In genomic region chr5:178232124-178232919, GRCh38 we compare ENCODE assay signal across 8 cellular contexts. TPM values are rescaled to one million over a fixed set of nuclear protein-coding genes. Genes with fewer than 3 reads are reported as not detected.
DNase-seq lines count a peak whose midpoint lies in the region; ATAC-seq and TF ChIP-seq lines count a peak whose summit lies in the region.

PHYKPL (minus strand) TSS chr5:178232802; CDS start chr5:178232550, 252 bp downstream.

- H3K9me3 Mint-ChIP-seq in Calu3 (ENCODE audit: low read depth, unreplicated experiment) = peaks cover 4% of the 10 kb centered on the region

- peak; percentile 74 for TF ChIP-seq POLR2A in Raji (IDR thresholded peaks at IDR 0.05; ENCODE audit: insufficient read depth, low read depth, low read length)

- H3K9me3 ChIP-seq in neuron (ENCODE audit: low read length) = peaks cover 4% of the 10 kb centered on the region

- peaks cover 59% of the 10 kb centered on the region for H3K36me3 Mint-ChIP-seq in Calu3 (ENCODE audit: insufficient read depth, unreplicated experiment)

- ATAC-seq in GM19438 (IDR thresholded peaks at IDR 0.05; ENCODE audit: low read depth, unreplicated experiment) = peak; percentile 70
- ATAC-seq in HG03558 (IDR thresholded peaks at IDR 0.05; ENCODE audit: extremely low read depth, unreplicated experiment) = peak; percentile 57
- ATAC-seq in foreskin keratinocyte = peak; percentile 71

- no peaks in the 10 kb centered on the region for H3K27me3 Mint-ChIP-seq in Calu3 (ENCODE audit: unreplicated experiment)

- CTCF ChIA-PET in Calu3 (lab: Charles Lee) = interaction anchor here (1.7 kb wide), 1 partner anchor 25 kb away, joined by 4 read pairs; no protein-coding TSS in a partner anchor

- H3K36me3 ChIP-seq in neuron (ENCODE audit: insufficient read depth, low read length) = peaks cover 30% of the 10 kb centered on the region

- H3K27me3 ChIP-seq in foreskin keratinocyte (no peaks in the 10 kb centered on the region), neuron (ENCODE audit: insufficient read depth, low read length) (no peaks in the 10 kb centered on the region)

- DNase-seq in Calu3 = peak; percentile 79
- peak; percentile 48 for DNase-seq in activated gamma-delta T cell treated with anti-CD3 and anti-CD28 coated beads, Interleukin-2, amount 50 U/mL, for 16 hours (ENCODE audit: low read depth)
- DNase-seq in foreskin keratinocyte = no peak

- intact Hi-C loops in Calu3 (cut with micrococcal nuclease; ENCODE audit: unreplicated experiment) = no loop called here

- H3K27ac ChIP-seq in foreskin keratinocyte (peak within 1 kb of the TSS; percentile 27), temporal lobe (ENCODE audit: low read depth, low read length) (peak within 1 kb of the TSS; percentile 95)

- no TSS peak for BruUV-seq in Calu3 (replicated peaks; lab: Mats Ljungman, UMichigan)

- peaks cover 27% of the 10 kb centered on the region for H3K4me1 Mint-ChIP-seq in Calu3 (ENCODE audit: low read depth, unreplicated experiment)

- H3K4me3 Mint-ChIP-seq in Calu3 (ENCODE audit: low read depth, unreplicated experiment) = peak within 1 kb of the TSS; percentile 84

- H3K4me3 ChIP-seq in neuron (ENCODE audit: low read length) = peak within 1 kb of the TSS; percentile 74

- H3K4me1 ChIP-seq in foreskin keratinocyte = peaks cover 8% of the 10 kb centered on the region
- peaks cover 13% of the 10 kb centered on the region for H3K4me1 ChIP-seq in neuron (ENCODE audit: insufficient read depth, low read length)

- TF ChIP-seq CTCF in Calu3 (IDR thresholded peaks at IDR 0.05; ENCODE audit: unreplicated experiment) (no peak), foreskin keratinocyte (conservative IDR thresholded peaks at IDR 0.05) (peak; percentile 38)

- H3K27ac Mint-ChIP-seq in Calu3 (ENCODE audit: unreplicated experiment) = peak within 1 kb of the TSS; percentile 90

- H2AFZ ChIP-seq in neuron (ENCODE audit: low read depth, low read length) = peak within 1 kb of the TSS; percentile 82

RNA-seq across cellular contexts. Expression of gene PHYKPL, which starts in this region (rescaled TPM):
- total RNA-seq in Calu3 (2022) (87.5 and 96.7 TPM in 2 replicates), foreskin keratinocyte (11.4 and 14.9 TPM in 2 replicates), temporal lobe (10.8 TPM)
- 8.9 and 10.9 TPM in 2 replicates for polyA plus RNA-seq in foreskin keratinocyte

Comparison
In these comparisons a context has a peak if more than half of its experiments do, and no peak if none do; other contexts are left out.
1. DNase-seq: peak in Calu3 (single experiment) and activated gamma-delta T cell treated with anti-CD3 and anti-CD28 coated beads, Interleukin-2, amount 50 U/mL, for 16 hours (single experiment); none in foreskin keratinocyte (0 of 2).
2. Peak in every context shown above with its lines, with median percentiles within 50 percentile points of each other: ATAC-seq.